Comparison of ENCODE assay signal across 11 cellular contexts in genomic region chr4:25661441-25661840, GRCh38. TPM values are rescaled to one million over a fixed set of nuclear protein-coding genes. Genes with fewer than 3 reads are reported as not detected.
"Had no signal": no experiment of that assay in that cellular context is flagged by ENCODE, and none has a peak within 500 bp of the region (broad histone marks: within the 10 kb centered on the region; RNA-seq: fewer than 3 reads in every experiment).

No MANE protein-coding gene starts in this region.

RNA-seq across cellular contexts. Expression of gene SLC34A2, which starts 5.8 kb away (rescaled TPM):
- total RNA-seq: naive thymus-derived CD4-positive, alpha-beta T cell; naive thymus-derived CD8-positive, alpha-beta T cell; natural killer cell; natural killer cell treated with Interleukin-12 subunit alpha and Interleukin-12 subunit beta and Interleukin-15 and Interleukin-18, amount 100 ng/mL, for 72 hours; neural crest cell; osteoblast; osteocyte; pulmonary artery endothelial cell; right atrium auricular region; sigmoid colon; skeletal muscle tissue had no signal
